ENCODE assay signal across 1 cellular context in the genomic region with DNA sequence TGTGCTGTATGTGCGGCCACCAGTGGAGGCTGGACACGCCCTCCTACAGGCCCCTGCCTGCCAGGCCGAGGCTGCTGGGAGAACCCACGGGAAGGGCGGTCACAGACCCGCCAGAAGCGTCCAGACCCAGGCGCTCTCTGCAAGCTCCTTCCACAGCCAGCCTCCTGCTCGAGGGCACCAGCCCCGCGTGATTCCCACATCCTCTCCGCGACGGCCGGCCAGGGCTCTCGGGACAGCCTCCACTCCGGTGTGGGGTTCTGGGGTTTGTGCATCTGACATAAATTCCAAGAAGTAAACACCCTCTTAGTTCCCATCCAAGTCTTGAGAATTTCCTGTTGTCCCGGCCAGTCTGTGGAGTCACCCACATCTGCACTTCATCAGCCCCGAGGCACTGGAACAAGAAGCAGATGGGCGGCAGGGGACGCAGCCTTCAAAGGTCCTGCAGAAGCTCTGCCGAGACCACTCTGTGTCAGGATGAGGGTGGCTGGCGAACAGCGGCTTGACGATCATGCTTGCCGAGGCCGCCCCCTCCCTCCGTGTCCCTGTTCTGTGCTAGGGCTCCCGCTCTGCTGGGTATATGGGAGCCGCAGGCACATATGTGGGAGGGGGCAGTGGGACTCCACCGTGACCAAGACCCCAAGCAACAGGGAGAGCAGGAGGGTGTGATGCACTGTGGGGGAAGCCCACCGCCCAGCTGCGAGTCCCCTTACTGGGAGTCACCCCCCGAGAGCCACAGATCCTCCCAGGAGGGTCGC.
TF ChIP-seq lines count a peak whose summit lies in the region.

No MANE protein-coding gene starts in this region.

TF ChIP-seq in WTC11, 78 proteins besides CTCF, POLR2A, EP300 and RAD21 (continued from another document):
- TF ChIP-seq, protein P1, sequence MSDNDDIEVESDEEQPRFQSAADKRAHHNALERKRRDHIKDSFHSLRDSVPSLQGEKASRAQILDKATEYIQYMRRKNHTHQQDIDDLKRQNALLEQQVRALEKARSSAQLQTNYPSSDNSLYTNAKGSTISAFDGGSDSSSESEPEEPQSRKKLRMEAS (CRISPR knock-in tag; IDR thresholded peaks at IDR 0.05) = no peak
- TF ChIP-seq, protein P2, sequence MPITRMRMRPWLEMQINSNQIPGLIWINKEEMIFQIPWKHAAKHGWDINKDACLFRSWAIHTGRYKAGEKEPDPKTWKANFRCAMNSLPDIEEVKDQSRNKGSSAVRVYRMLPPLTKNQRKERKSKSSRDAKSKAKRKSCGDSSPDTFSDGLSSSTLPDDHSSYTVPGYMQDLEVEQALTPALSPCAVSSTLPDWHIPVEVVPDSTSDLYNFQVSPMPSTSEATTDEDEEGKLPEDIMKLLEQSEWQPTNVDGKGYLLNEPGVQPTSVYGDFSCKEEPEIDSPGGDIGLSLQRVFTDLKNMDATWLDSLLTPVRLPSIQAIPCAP (CRISPR knock-in tag; IDR thresholded peaks at IDR 0.05) = no peak
- TF ChIP-seq, protein P3, sequence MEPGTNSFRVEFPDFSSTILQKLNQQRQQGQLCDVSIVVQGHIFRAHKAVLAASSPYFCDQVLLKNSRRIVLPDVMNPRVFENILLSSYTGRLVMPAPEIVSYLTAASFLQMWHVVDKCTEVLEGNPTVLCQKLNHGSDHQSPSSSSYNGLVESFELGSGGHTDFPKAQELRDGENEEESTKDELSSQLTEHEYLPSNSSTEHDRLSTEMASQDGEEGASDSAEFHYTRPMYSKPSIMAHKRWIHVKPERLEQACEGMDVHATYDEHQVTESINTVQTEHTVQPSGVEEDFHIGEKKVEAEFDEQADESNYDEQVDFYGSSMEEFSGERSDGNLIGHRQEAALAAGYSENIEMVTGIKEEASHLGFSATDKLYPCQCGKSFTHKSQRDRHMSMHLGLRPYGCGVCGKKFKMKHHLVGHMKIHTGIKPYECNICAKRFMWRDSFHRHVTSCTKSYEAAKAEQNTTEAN (CRISPR knock-in tag; IDR thresholded peaks at IDR 0.05) = no peak
